Comparison of ENCODE assay signal across 18 cellular contexts in the genomic region with DNA sequence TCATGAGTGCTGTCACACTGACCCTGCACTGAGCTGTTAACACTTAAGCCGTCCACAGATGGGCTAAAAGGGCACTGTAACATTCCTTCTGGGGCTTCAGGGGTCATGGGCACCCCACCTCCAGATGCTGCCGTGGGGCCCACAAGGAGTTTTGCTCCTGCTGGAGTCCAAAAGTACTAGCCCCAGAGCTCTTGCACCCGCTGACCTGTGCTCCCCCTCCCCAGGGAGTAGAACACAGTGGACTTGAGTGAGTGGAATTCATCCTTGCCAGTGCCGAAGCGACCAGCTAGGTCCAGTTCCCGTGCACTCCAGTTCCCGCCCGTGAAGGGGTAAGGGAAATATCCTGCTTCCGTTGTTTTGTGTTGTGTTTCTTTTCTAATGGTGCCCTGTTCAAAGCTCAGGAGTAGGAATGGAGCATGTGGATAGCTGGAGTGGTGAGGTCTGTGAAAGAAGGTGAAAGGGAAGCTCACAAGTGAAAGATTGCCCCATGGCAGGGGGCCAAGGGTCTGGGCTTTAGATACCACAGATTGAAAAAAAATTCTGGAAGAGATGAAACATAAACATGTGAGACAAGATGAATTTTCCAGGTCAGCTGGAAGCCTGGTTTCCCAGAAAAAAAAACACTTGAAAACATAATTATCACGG. TPM values are rescaled to one million over a fixed set of nuclear protein-coding genes. Genes with fewer than 3 reads are reported as not detected.
"Had no signal": no experiment of that assay in that cellular context is flagged by ENCODE, and none has a peak within 500 bp of the region (broad histone marks: within the 10 kb centered on the region; RNA-seq: fewer than 3 reads in every experiment).

No MANE protein-coding gene starts in this region.

- H3K4me1 ChIP-seq: parathyroid adenoma, right lobe of liver, transverse colon had no signal

- H3K27me3 ChIP-seq: brain microvascular endothelial cell, neutrophil, right lobe of liver, transverse colon had no signal

- H3K4me3 ChIP-seq: heart right ventricle, right lobe of liver, transverse colon had no signal

- H3K27ac ChIP-seq: brain microvascular endothelial cell, epithelial cell of prostate, neutrophil, right lobe of liver, transverse colon had no signal

- DNase-seq: activated B cell treated with CpG ODN at 0.5 μM for 24 hours; activated CD4-positive, alpha-beta memory T cell treated with anti-CD3 and anti-CD28 coated beads for 36 hours; activated CD4-positive, alpha-beta T cell treated with anti-CD3 and anti-CD28 coated beads for 36 hours; activated gamma-delta T cell treated with Interleukin-2 at 50 U/mL for 16 hours; activated T-cell treated with anti-CD3 and anti-CD28 coated beads, Interleukin-2, amount 50 U/mL, for 1 hour; brain microvascular endothelial cell; heart right ventricle; right lobe of liver; small intestine; stimulated activated CD4-positive, alpha-beta T cell treated with anti-CD3 and anti-CD28 coated beads, Interleukin-2, amount 100 ng/mL, for 24 hours; SW 1271; T-helper 17 cell; transverse colon had no signal

- H3K9me3 ChIP-seq: heart right ventricle, neutrophil, right lobe of liver, transverse colon had no signal

- H3K36me3 ChIP-seq: brain microvascular endothelial cell, heart right ventricle, neutrophil, right lobe of liver, transverse colon had no signal

- ATAC-seq: activated CD4-positive, alpha-beta T cell treated with anti-CD3 and anti-CD28 coated beads for 36 hours; natural killer cell treated with Interleukin-12 subunit alpha and Interleukin-12 subunit beta and Interleukin-15 and Interleukin-18, amount 100 ng/mL, for 72 hours; right lobe of liver; stimulated activated effector memory CD8-positive, alpha-beta T cell treated with anti-CD3 and anti-CD28 coated beads, Interleukin-12 subunit alpha, Interleukin-12 subunit beta, amount 100 ng/mL, for 72 hours; T-helper 17 cell had no signal

RNA-seq across cellular contexts. Expression of a gene that starts 36.7 kb away (rescaled TPM):
- total RNA-seq: activated B cell treated with CpG ODN at 0.5 μM for 24 hours; activated CD4-positive, alpha-beta memory T cell treated with anti-CD3 and anti-CD28 coated beads for 36 hours; activated CD4-positive, alpha-beta T cell treated with anti-CD3 and anti-CD28 coated beads for 36 hours; natural killer cell treated with Interleukin-12 subunit alpha and Interleukin-12 subunit beta and Interleukin-15 and Interleukin-18, amount 100 ng/mL, for 72 hours had no signal
